Comparison of ENCODE assay signal across 12 cellular contexts in genomic region chr3:45984331-45985312, GRCh38. TPM values are rescaled to one million over a fixed set of nuclear protein-coding genes. Genes with fewer than 3 reads are reported as not detected.
DNase-seq lines count a peak whose midpoint lies in the region; ATAC-seq and TF ChIP-seq lines count a peak whose summit lies in the region.
"Had no signal": no experiment of that assay in that cellular context is flagged by ENCODE, and none has a peak within 500 bp of the region (broad histone marks: within the 10 kb centered on the region; RNA-seq: fewer than 3 reads in every experiment).

No MANE protein-coding gene starts in this region.

- H3K4me1 Mint-ChIP-seq in natural killer cell: peaks cover 28 to 40% of the 10 kb centered on the region in 2 donors

- DNase-seq in NCI-H2029 treated with DMSO at 0.1 percent for 48 hours (lab: John Stamatoyannopoulos, UW) (peak; percentile 61), fibroblast of gingiva (ENCODE audit: low read depth) (peak; percentile 97), natural killer cell (no peak), Peyer's patch (no peak), NOMO-1 treated with dmso at 0.1 percent for 144 hours (lab: John Stamatoyannopoulos, UW; ENCODE audit: unreplicated experiment) (no peak)
- no peak for DNase-seq in effector CD8-positive, alpha-beta T cell (lab: John Stamatoyannopoulos, UW)
- DNase-seq: NCI-H1436 treated with DMSO at 0.1 percent for 48 hours had no signal

- H3K4me3 ChIP-seq in muscle layer of duodenum (ENCODE audit: low read depth in 1 of 2, low read length in 2 of 2) (no peak overlapping the region), Peyer's patch (no peak overlapping the region)
- H3K4me3 ChIP-seq: BLaER1 treated with 17β-estradiol and CSF1 and Interleukin-3, amounts not matched to agents 10 nM and 100 nM; skin epidermis had no signal

- no peak for TF ChIP-seq CTCF in 22Rv1 (IDR thresholded peaks at IDR 0.05)
- TF ChIP-seq CTCF in natural killer cell (IDR thresholded peaks at IDR 0.05): no peak
- no peak for TF ChIP-seq CTCF in Peyer's patch (IDR thresholded peaks at IDR 0.05)

- no peak overlapping the region for H3K27ac Mint-ChIP-seq in natural killer cell

- H3K9me3 Mint-ChIP-seq in natural killer cell: no peaks in the 10 kb centered on the region

- intact Hi-C loops in natural killer cell (cut with micrococcal nuclease): no loop called here

- ATAC-seq in natural killer cell: no peak

- H3K27ac ChIP-seq in 22Rv1 (peak overlapping the region; percentile 92), muscle layer of duodenum (ENCODE audit: low read length) (peak overlapping the region; percentile 90), Peyer's patch (peak overlapping the region in 2 of 4 donors; percentile 70 to 84)
- H3K27ac ChIP-seq: HL-60 had no signal

- TF ChIP-seq POLR2A in Peyer's patch (IDR thresholded peaks at IDR 0.05): no peak

- no peak overlapping the region for H3K4me3 Mint-ChIP-seq in natural killer cell

- H3K36me3 ChIP-seq in muscle layer of duodenum (ENCODE audit: control insufficient read depth in 1 of 2, insufficient read depth in 2 of 2, low read length in 2 of 2) (peaks cover 40 to 45% of the 10 kb centered on the region in 2 donors), Peyer's patch (peaks cover 0 to 48% (median 0%) of the 10 kb centered on the region in 3 donors)

- peaks cover 9% of the 10 kb centered on the region for H3K36me3 Mint-ChIP-seq in natural killer cell

- H3K27me3 ChIP-seq in muscle layer of duodenum (ENCODE audit: low read depth, low read length): no peaks in the 10 kb centered on the region
- H3K27me3 ChIP-seq in Peyer's patch: no peaks in the 10 kb centered on the region
- H3K27me3 ChIP-seq: BLaER1 treated with 17β-estradiol and CSF1 and Interleukin-3, amounts not matched to agents 10 nM and 100 nM had no signal

- H3K27me3 Mint-ChIP-seq in natural killer cell (ENCODE audit: low read depth in 2 of 2): no peaks in the 10 kb centered on the region

- H3K4me1 ChIP-seq in muscle layer of duodenum (ENCODE audit: control insufficient read depth in 1 of 2, insufficient read depth in 2 of 2, low read length in 2 of 2) (peaks cover 48 to 50% of the 10 kb centered on the region in 2 donors), Peyer's patch (peaks cover 0 to 66% (median 11%) of the 10 kb centered on the region in 4 donors)

- H3K9me3 ChIP-seq in muscle layer of duodenum (ENCODE audit: control insufficient read depth in 1 of 2, low read length in 2 of 2): no peaks in the 10 kb centered on the region
- H3K9me3 ChIP-seq in Peyer's patch: no peaks in the 10 kb centered on the region
- H3K9me3 ChIP-seq: BLaER1 treated with 17β-estradiol and CSF1 and Interleukin-3, amounts not matched to agents 10 nM and 100 nM had no signal

RNA-seq across cellular contexts. Expression of gene FYCO1, which starts 11.0 kb away (rescaled TPM):
- total RNA-seq in natural killer cell: 10 to 100 TPM; 23.0 to 28.4 (median 27.5) TPM
- total RNA-seq in Peyer's patch: 10 to 100 TPM; 35.8 to 51.2 (median 43.8) TPM

RNA-seq across cellular contexts. Expression of gene CXCR6, which starts 41.4 kb away (rescaled TPM):
- 1 to 10 TPM in 2 of 3 donors, under 1 TPM in 1; 0.95 to 2.1 (median 1.7) TPM for total RNA-seq in natural killer cell
- 1 to 10 TPM in 3 of 4 donors, not detected in 1; 1.7 to 3.6 (median 2.5) TPM for total RNA-seq in Peyer's patch

RNA-seq across cellular contexts. Expression of gene XCR1, which starts 42.7 kb away (rescaled TPM):
- under 1 TPM in 1 of 3 donors, not detected in 2; 0.21 TPM for total RNA-seq in natural killer cell
- not detected for total RNA-seq in Peyer's patch

Comparison
In these comparisons a context has a peak if more than half of its experiments do, and no peak if none do; other contexts are left out.
1. DNase-seq: peak in NCI-H2029 treated with DMSO at 0.1 percent for 48 hours (single experiment) and fibroblast of gingiva (single experiment); none in natural killer cell (single experiment), Peyer's patch (0 of 3), effector CD8-positive, alpha-beta T cell (single experiment) and NOMO-1 treated with dmso at 0.1 percent for 144 hours (single experiment).